ENCODE assay signal across 8 cellular contexts in genomic region chr10:92592761-92593552, GRCh38. TPM values are rescaled to one million over a fixed set of nuclear protein-coding genes. Genes with fewer than 3 reads are reported as not detected.
DNase-seq lines count a peak whose midpoint lies in the region; ATAC-seq and TF ChIP-seq lines count a peak whose summit lies in the region.

KIF11 (plus strand) TSS chr10:92593130; CDS start chr10:92593376, 246 bp downstream.

- POLR2A ChIA-PET in Panc1 (lab: Charles Lee) = no interaction called here

- H3K27me3 ChIP-seq in Panc1 (ENCODE audit: control insufficient read depth, insufficient read depth, low read length) = no peaks in the 10 kb centered on the region
- no peaks in the 10 kb centered on the region for H3K27me3 ChIP-seq in muscle layer of colon (ENCODE audit: control insufficient read depth in 1 of 2, insufficient read depth in 2 of 2, low read length in 2 of 2)

- H3K4me1 Mint-ChIP-seq in activated T-cell treated with anti-CD3 and anti-CD28 coated beads, Interleukin-2, amount 50 U/mL, for 4 hours (ENCODE audit: low read depth) = peaks cover 41% of the 10 kb centered on the region

- no TSS peak for BruUV-seq in Panc1 (replicated peaks; lab: Mats Ljungman, UMichigan)

- CTCF ChIA-PET in Panc1 (lab: Charles Lee) = no interaction called here

- no peaks in the 10 kb centered on the region for H3K9me3 ChIP-seq in Panc1 (ENCODE audit: control insufficient read depth, insufficient read depth, low read depth, low read length)
- H3K9me3 ChIP-seq in muscle layer of colon (ENCODE audit: low read length) = no peaks in the 10 kb centered on the region

- TF ChIP-seq CTCF in Panc1 (IDR thresholded peaks at IDR 0.05) = no peak

- no peaks in the 10 kb centered on the region for H3K9me3 Mint-ChIP-seq in activated T-cell treated with anti-CD3 and anti-CD28 coated beads, Interleukin-2, amount 50 U/mL, for 4 hours

- intact Hi-C loops in Panc1 (cut with micrococcal nuclease; ENCODE audit: unreplicated experiment) = no loop called here

- H3K36me3 Mint-ChIP-seq in activated T-cell treated with anti-CD3 and anti-CD28 coated beads, Interleukin-2, amount 50 U/mL, for 4 hours (ENCODE audit: insufficient read depth) = peaks cover 2% of the 10 kb centered on the region

- peaks cover 31% of the 10 kb centered on the region for H3K4me1 ChIP-seq in Panc1 (ENCODE audit: control insufficient read depth, insufficient read depth, low read length)
- H3K4me1 ChIP-seq in muscle layer of colon (ENCODE audit: insufficient read depth, low read length) = peaks cover 5% of the 10 kb centered on the region

- peak within 1 kb of the TSS; percentile 96 for H3K4me3 Mint-ChIP-seq in activated T-cell treated with anti-CD3 and anti-CD28 coated beads, Interleukin-2, amount 50 U/mL, for 4 hours

- H3K27me3 Mint-ChIP-seq in activated T-cell treated with anti-CD3 and anti-CD28 coated beads, Interleukin-2, amount 50 U/mL, for 4 hours (ENCODE audit: low read depth) = no peaks in the 10 kb centered on the region

- H3K4me3 ChIP-seq in Panc1 (ENCODE audit: low read depth in 2 of 2, low read length in 2 of 2) (peak within 1 kb of the TSS; percentile 79 to 81), muscle layer of colon (ENCODE audit: low read depth in 1 of 2, low read length in 2 of 2) (peak within 1 kb of the TSS; percentile 61 to 69)

- H3K27ac ChIP-seq in Panc1 (ENCODE audit: low read length) = peak within 1 kb of the TSS; percentile 87
- H3K27ac ChIP-seq in muscle layer of colon (ENCODE audit: low read depth, low read length) = peak within 1 kb of the TSS; percentile 97

- H3K36me3 ChIP-seq in Panc1 (ENCODE audit: control insufficient read depth, insufficient read depth, low read length) (no peaks in the 10 kb centered on the region; the same call in 1 of the 2 replicates), muscle layer of colon (ENCODE audit: insufficient read depth, low read length) (no peaks in the 10 kb centered on the region)

- H3K9ac ChIP-seq in muscle layer of colon (ENCODE audit: low read length) = peak within 1 kb of the TSS; percentile 39

- DNase-seq in DMS153 treated with DMSO at 0.1 percent for 48 hours (lab: John Stamatoyannopoulos, UW; ENCODE audit: unreplicated experiment) (peak; percentile 94), KG1 (lab: John Stamatoyannopoulos, UW) (peak; percentile 99), Panc1 (ENCODE audit: low read depth, low spot score) (peak; percentile 93)
- peak; percentile 93 for DNase-seq in activated T-cell treated with anti-CD3 and anti-CD28 coated beads, Interleukin-2, amount 50 U/mL, for 4 hours
- peak; percentile 94 for DNase-seq in stimulated activated CD8-positive, alpha-beta memory T cell treated with anti-CD3 and anti-CD28 coated beads, Interleukin-7, amount 100 ng/mL, for 24 hours (ENCODE audit: low read depth)

- in situ Hi-C loops in Panc1 (cut with HindIII; ENCODE audit: low pct_unique_long_range_greater_than_20kb, low sequenced_read_pairs) = no loop called here

- ATAC-seq in GM21717 (IDR thresholded peaks at IDR 0.05; ENCODE audit: unreplicated experiment) = peak; percentile 67
- ATAC-seq in Panc1 = peak; percentile 92
- peak; percentile 85 to 86 for ATAC-seq in activated T-cell treated with anti-CD3 and anti-CD28 coated beads, Interleukin-2, amount 50 U/mL, for 4 hours
- peak; percentile 92 for ATAC-seq in esophagus mucosa

RNA-seq across cellular contexts. Expression of gene KIF11, which starts in this region (rescaled TPM):
- 47.8 TPM for total RNA-seq in Panc1 (2021; ENCODE audit: unreplicated experiment)
- polyA plus RNA-seq in Panc1 (2012; ENCODE audit: insufficient read length) = 9.5 TPM
- 1 to 10 TPM; 4.6 to 6.3 (median 5.8) TPM for total RNA-seq in activated T-cell treated with anti-CD3 and anti-CD28 coated beads, Interleukin-2, amount 50 U/mL, for 4 hours
- total RNA-seq in esophagus mucosa = 16.8 TPM

Comparison
In these comparisons a context has a peak if more than half of its experiments do, and no peak if none do; other contexts are left out.
1. Peak in every context shown above with its lines: DNase-seq, ATAC-seq, H3K4me3 ChIP-seq and H3K27ac ChIP-seq.